In genomic region chr1:33256701-33257387, GRCh38 we compare ENCODE assay signal across 8 cellular contexts. TPM values are rescaled to one million over a fixed set of nuclear protein-coding genes. Genes with fewer than 3 reads are reported as not detected.
A peak's percentile ranks its signal among the peaks of the same experiment; 100 is the strongest.
DNase-seq lines count a peak whose midpoint lies in the region; ATAC-seq and TF ChIP-seq lines count a peak whose summit lies in the region.

No MANE protein-coding gene starts in this region.

- whole genome bisulfite sequencing in upper lobe of left lung, 2 donors: 1% methylated on average over 19 to 26 of the region's 62 CpGs

- H2AFZ ChIP-seq in Karpas-422 (ENCODE audit: low read length) (peak overlapping the region; percentile 52), osteoblast (ENCODE audit: low read length) (peak overlapping the region; percentile 77)

- peak overlapping the region; percentile 94 for H3K4me3 Mint-ChIP-seq in activated naive CD8-positive, alpha-beta T cell treated with anti-CD3 and anti-CD28 coated beads for 36 hours

- POLR2A ChIA-PET in AG04449 (lab: Yijun Ruan, JAX): interaction anchor here (0.6 to 0.9 kb wide), 2 partner anchors 76 to 156 kb away, joined by 4 to 5 read pairs; no protein-coding TSS in a partner anchor

- peak overlapping the region; percentile 95 for H3K27ac Mint-ChIP-seq in activated naive CD8-positive, alpha-beta T cell treated with anti-CD3 and anti-CD28 coated beads for 36 hours

- no peaks in the 10 kb centered on the region for H3K9me2 ChIP-seq in Karpas-422 (replicated peaks; ENCODE audit: insufficient read depth, low read length)

- CTCF ChIA-PET in AG04449 (lab: Yijun Ruan, JAX): interaction anchor here (0.7 to 1.6 kb wide), 4 partner anchors 39 to 376 kb away, joined by 3 to 10 read pairs (median 4); no protein-coding TSS in a partner anchor

- H4K20me1 ChIP-seq in Karpas-422 (ENCODE audit: insufficient read depth, low read depth, low read length) (peaks cover 7% of the 10 kb centered on the region; the same call in 1 of the 2 replicates), osteoblast (ENCODE audit: insufficient read depth, low read length) (peaks cover 15% of the 10 kb centered on the region)

- H3K9ac ChIP-seq in Karpas-422 (ENCODE audit: low read length): peak overlapping the region; percentile 77

- TF ChIP-seq CTCF in AG04449 (IDR thresholded peaks at IDR 0.05; ENCODE audit: insufficient read depth, low read length, missing control alignments) (no peak), osteoblast (IDR thresholded peaks at IDR 0.05; ENCODE audit: extremely low read depth, low read depth, low read length) (no peak), upper lobe of left lung (IDR thresholded peaks at IDR 0.05) (no peak)

- intact Hi-C loops in Right ventricle myocardium inferior (cut with DNase I): loop anchor here (10.0 kb wide), 1 partner anchor 102 kb away; no protein-coding TSS in a partner anchor

- no peak for DNase-seq in AG04449 (ENCODE audit: low read depth, low spot score)
- DNase-seq in Karpas-422: peak; percentile 87
- DNase-seq in activated naive CD8-positive, alpha-beta T cell treated with anti-CD3 and anti-CD28 coated beads for 36 hours: peak; percentile 51
- peak; percentile 83 for DNase-seq in Right ventricle myocardium inferior (ENCODE audit: missing footprints)
- DNase-seq in osteoblast (ENCODE audit: insufficient read length, low spot score, missing footprints): peak; percentile 93
- DNase-seq in upper lobe of left lung: peak; percentile 71 to 89

- H3K4me3 ChIP-seq in AG04449 (ENCODE audit: low read depth, low read length): peak overlapping the region; percentile 76
- peak overlapping the region; percentile 69 for H3K4me3 ChIP-seq in Karpas-422 (ENCODE audit: low read length)
- H3K4me3 ChIP-seq in osteoblast (ENCODE audit: insufficient read depth, low read length): peak overlapping the region; percentile 84
- H3K4me3 ChIP-seq in upper lobe of left lung: peak overlapping the region; percentile 54 to 75 (median 62)

- H3K27ac ChIP-seq in Karpas-422 (ENCODE audit: low read length): peak overlapping the region; percentile 82
- H3K27ac ChIP-seq in osteoblast (ENCODE audit: low read depth, low read length): peak overlapping the region; percentile 86
- peak overlapping the region; percentile 83 to 97 (median 90) for H3K27ac ChIP-seq in upper lobe of left lung

- H3K27me3 Mint-ChIP-seq in activated naive CD8-positive, alpha-beta T cell treated with anti-CD3 and anti-CD28 coated beads for 36 hours: no peaks in the 10 kb centered on the region

- peak; percentile 43 for ATAC-seq in GM19023 (IDR thresholded peaks at IDR 0.05; ENCODE audit: unreplicated experiment)
- ATAC-seq in SK-N-SH treated with all-trans-retinoic acid at 6 μM for 48 hours: peak; percentile 48
- peak; percentile 40 for ATAC-seq in Right ventricle myocardium inferior
- peak; percentile 55 to 68 for ATAC-seq in upper lobe of left lung (ENCODE audit: low FRiP score in 2 of 2)

- TF ChIP-seq EP300 in upper lobe of left lung (IDR thresholded peaks at IDR 0.05): no peak

- peaks cover 3% of the 10 kb centered on the region for H3K36me3 Mint-ChIP-seq in activated naive CD8-positive, alpha-beta T cell treated with anti-CD3 and anti-CD28 coated beads for 36 hours

- H3K9me3 ChIP-seq in Karpas-422 (ENCODE audit: low read length): no peaks in the 10 kb centered on the region
- no peaks in the 10 kb centered on the region for H3K9me3 ChIP-seq in osteoblast (ENCODE audit: low read depth, low read length)
- no peaks in the 10 kb centered on the region for H3K9me3 ChIP-seq in upper lobe of left lung

- TF ChIP-seq POLR2A in upper lobe of left lung (IDR thresholded peaks at IDR 0.05): peak in 1 of 4 donors; percentile 44

- H3K36me3 ChIP-seq in Karpas-422 (ENCODE audit: insufficient read depth, low read length) (no peaks in the 10 kb centered on the region), osteoblast (ENCODE audit: insufficient read depth, low read length) (no peaks in the 10 kb centered on the region), upper lobe of left lung (no peaks in the 10 kb centered on the region)

- H3K27me3 ChIP-seq in Karpas-422 (ENCODE audit: low read length): no peaks in the 10 kb centered on the region
- H3K27me3 ChIP-seq in osteoblast (ENCODE audit: insufficient read depth, low read length): no peaks in the 10 kb centered on the region
- H3K27me3 ChIP-seq in upper lobe of left lung: no peaks in the 10 kb centered on the region

- H3K4me1 ChIP-seq in Karpas-422 (ENCODE audit: low read length) (peaks cover 29% of the 10 kb centered on the region), osteoblast (ENCODE audit: insufficient read depth, low read length) (peaks cover 20% of the 10 kb centered on the region), upper lobe of left lung (peaks cover 27 to 38% (median 32%) of the 10 kb centered on the region in 4 donors)

- H3K4me2 ChIP-seq in Karpas-422 (ENCODE audit: low read depth, low read length, poor library complexity, severe bottlenecking) (peak overlapping the region; percentile 86), osteoblast (ENCODE audit: insufficient read depth, low read length) (peak overlapping the region; percentile 90)

- H3K79me2 ChIP-seq in Karpas-422 (ENCODE audit: low read length) (peaks cover 23% of the 10 kb centered on the region), osteoblast (ENCODE audit: insufficient read depth, low read length) (peaks cover 45% of the 10 kb centered on the region)

- H3K4me1 Mint-ChIP-seq in activated naive CD8-positive, alpha-beta T cell treated with anti-CD3 and anti-CD28 coated beads for 36 hours: peaks cover 30% of the 10 kb centered on the region

- no peaks in the 10 kb centered on the region for H3K9me3 Mint-ChIP-seq in activated naive CD8-positive, alpha-beta T cell treated with anti-CD3 and anti-CD28 coated beads for 36 hours

TF ChIP-seq in SK-N-SH treated with all-trans-retinoic acid at 6 μM for 48 hours, 23 proteins besides CTCF, POLR2A, EP300 and RAD21:
- TF ChIP-seq ZFP30 (CRISPR knock-in tag; IDR thresholded peaks at IDR 0.05): no peak
- TF ChIP-seq TCF4 (CRISPR knock-in tag; IDR thresholded peaks at IDR 0.05; ENCODE audit: borderline replicate concordance): no peak
- no peak for TF ChIP-seq RARB (CRISPR knock-in tag; IDR thresholded peaks at IDR 0.05)
- TF ChIP-seq ISL1 (CRISPR knock-in tag; IDR thresholded peaks at IDR 0.05): no peak
- no peak for TF ChIP-seq ESRRG (CRISPR knock-in tag; IDR thresholded peaks at IDR 0.05)
- TF ChIP-seq PPARA (CRISPR knock-in tag; IDR thresholded peaks at IDR 0.05; ENCODE audit: borderline replicate concordance): no peak
- no peak for TF ChIP-seq CREB5 (CRISPR knock-in tag; IDR thresholded peaks at IDR 0.05; ENCODE audit: low read depth)
- no peak for TF ChIP-seq ZNF8 (CRISPR knock-in tag; IDR thresholded peaks at IDR 0.05)

RNA-seq across cellular contexts. Expression of gene ZNF362, which starts 0.6 kb away (rescaled TPM):
- total RNA-seq in Karpas-422 (2014; rRNA removed; shearing (Covaris generic); ENCODE audit: low replicate concordance): 14.3 and 16.7 TPM in 2 replicates
- 1 to 10 TPM; 7.2 to 9.2 TPM for total RNA-seq in activated naive CD8-positive, alpha-beta T cell treated with anti-CD3 and anti-CD28 coated beads for 36 hours
- 30.3 TPM for total RNA-seq in Right ventricle myocardium inferior
- total RNA-seq in osteoblast: 13.4 and 18.9 TPM in 2 replicates
- total RNA-seq in upper lobe of left lung: 10 to 100 TPM; 14.9 to 41.0 (median 21.3) TPM
